ENCODE assay signal across 10 cellular contexts in genomic region chr7:27122075-27122910, GRCh38. TPM values are rescaled to one million over a fixed set of nuclear protein-coding genes. Genes with fewer than 3 reads are reported as not detected.
DNase-seq lines count a peak whose midpoint lies in the region; ATAC-seq and TF ChIP-seq lines count a peak whose summit lies in the region.
"Had no signal": no experiment of that assay in that cellular context is flagged by ENCODE, and none has a peak within 500 bp of the region (broad histone marks: within the 10 kb centered on the region; RNA-seq: fewer than 3 reads in every experiment).

No MANE protein-coding gene starts in this region.

- intact Hi-C loops in right cardiac atrium (cut with DNase I) = no loop called here
- intact Hi-C loops in left cardiac atrium (cut with DNase I) = no loop called here
- intact Hi-C loops in esophagus muscularis mucosa (cut with DNase I) = no loop called here
- intact Hi-C loops in aorta (cut with DNase I) = no loop called here

- no peak for TF ChIP-seq POLR2A in esophagus muscularis mucosa (IDR thresholded peaks at IDR 0.05; ENCODE audit: low read depth)

- no peak for ATAC-seq in right cardiac atrium
- no peak for ATAC-seq in left cardiac atrium
- ATAC-seq in aorta (ENCODE audit: low FRiP score) = no peak
- ATAC-seq in GM21717 (IDR thresholded peaks at IDR 0.05; ENCODE audit: unreplicated experiment) = no peak
- ATAC-seq: natural killer cell treated with Interleukin-12 subunit alpha and Interleukin-12 subunit beta and Interleukin-15 and Interleukin-18, amount 100 ng/mL, for 72 hours had no signal

- H3K36me3 ChIP-seq in esophagus muscularis mucosa = no peaks in the 10 kb centered on the region
- H3K36me3 ChIP-seq in muscle layer of colon (ENCODE audit: insufficient read depth, low read length) = peaks cover 10% of the 10 kb centered on the region
- no peaks in the 10 kb centered on the region for H3K36me3 ChIP-seq in aorta (ENCODE audit: control insufficient read depth in 1 of 2, insufficient read depth in 2 of 2, low read length in 1 of 2)

- H3K4me3 ChIP-seq in right cardiac atrium (ENCODE audit: low read length) (peak overlapping the region; percentile 31), esophagus muscularis mucosa (peak overlapping the region; percentile 50 to 75 (median 66)), muscle layer of colon (ENCODE audit: low read depth in 1 of 2, low read length in 2 of 2) (peak overlapping the region in 1 of 2 donors; percentile 8), aorta (ENCODE audit: low read length in 2 of 2) (peak overlapping the region; percentile 28 to 30)

- H3K9ac ChIP-seq in muscle layer of colon (ENCODE audit: low read length) = no peak overlapping the region

- H3K4me1 ChIP-seq in right cardiac atrium (ENCODE audit: control insufficient read depth, insufficient read depth, low read length) (no peaks in the 10 kb centered on the region), esophagus muscularis mucosa (peaks cover 31 to 89% (median 84%) of the 10 kb centered on the region in 4 donors), muscle layer of colon (ENCODE audit: insufficient read depth, low read length) (peaks cover 62% of the 10 kb centered on the region), aorta (ENCODE audit: control insufficient read depth in 1 of 2, insufficient read depth in 2 of 2, low read length in 2 of 2) (no peaks in the 10 kb centered on the region)

- H3K9me3 ChIP-seq in right cardiac atrium (ENCODE audit: control insufficient read depth, low read length) (no peaks in the 10 kb centered on the region), esophagus muscularis mucosa (no peaks in the 10 kb centered on the region), muscle layer of colon (ENCODE audit: low read length) (no peaks in the 10 kb centered on the region), aorta (ENCODE audit: control insufficient read depth, low read length) (no peaks in the 10 kb centered on the region)

- H3K27me3 ChIP-seq in right cardiac atrium (ENCODE audit: control insufficient read depth, insufficient read depth) = no peaks in the 10 kb centered on the region
- H3K27me3 ChIP-seq in esophagus muscularis mucosa = no peaks in the 10 kb centered on the region
- no peaks in the 10 kb centered on the region for H3K27me3 ChIP-seq in muscle layer of colon (ENCODE audit: control insufficient read depth in 1 of 2, insufficient read depth in 2 of 2, low read length in 2 of 2)
- no peaks in the 10 kb centered on the region for H3K27me3 ChIP-seq in aorta (ENCODE audit: control insufficient read depth in 1 of 2, insufficient read depth in 2 of 2, low read length in 1 of 2)

- no peak for TF ChIP-seq EP300 in esophagus muscularis mucosa (IDR thresholded peaks at IDR 0.05)

- WGBS in right cardiac atrium = 37% methylated on average over 42 of the region's 42 CpGs
- 31% methylated on average over 42 of the region's 42 CpGs for WGBS in esophagus muscularis mucosa
- WGBS in aorta, 2 donors = 15 to 50% methylated on average over 42 of the region's 42 CpGs

- no peak for TF ChIP-seq CTCF in esophagus muscularis mucosa (IDR thresholded peaks at IDR 0.05)

- H3K27ac ChIP-seq in right cardiac atrium (ENCODE audit: low read length) (peak overlapping the region; percentile 8), esophagus muscularis mucosa (replicated peaks in 1 of 4) (peak overlapping the region; percentile 96 to 100 (median 99)), muscle layer of colon (ENCODE audit: low read depth, low read length) (peak overlapping the region; percentile 53), aorta (ENCODE audit: low read depth in 1 of 2, low read length in 2 of 2) (peak overlapping the region; percentile 28 to 91)

- DNase-seq in right cardiac atrium (no peak), left cardiac atrium (no peak), esophagus muscularis mucosa (ENCODE audit: extremely low spot score) (no peak), aorta (peak in 1 of 2 donors; percentile 56)
- no peak for DNase-seq in stimulated activated CD8-positive, alpha-beta memory T cell treated with anti-CD3 and anti-CD28 coated beads, Interleukin-4, amount 100 ng/mL, for 48 hours
- DNase-seq in stimulated activated naive CD4-positive, alpha-beta T cell (lab: John Stamatoyannopoulos, UW) = no peak
- DNase-seq: NCI-H1092 treated with DMSO at 0.1 percent for 48 hours had no signal

RNA-seq across cellular contexts. Expression of gene HOXA4, which starts 8.3 kb away (rescaled TPM):
- 1 to 10 TPM in 2 of 4 donors, under 1 TPM in 2; 0.12 to 2.2 (median 1.1) TPM for total RNA-seq in right cardiac atrium
- 3.3 TPM for polyA plus RNA-seq in right cardiac atrium
- total RNA-seq in left cardiac atrium = 1 to 10 TPM in 1 of 2 donors, under 1 TPM in 1; 0.97 to 1.0 TPM
- total RNA-seq in esophagus muscularis mucosa = 10 to 100 TPM; 12.5 to 26.8 (median 18.1) TPM
- 10 to 100 TPM in 1 of 2 donors, 1 to 10 TPM in 1; 5.6 to 11.6 TPM for total RNA-seq in aorta
- polyA plus RNA-seq in aorta = 10 to 100 TPM in 1 of 2 donors, 1 to 10 TPM in 1; 2.6 to 10.1 TPM

RNA-seq across cellular contexts. Expression of gene HOXA2, which starts 19.8 kb away (rescaled TPM):
- total RNA-seq in right cardiac atrium (under 1 TPM in 3 of 4 donors, not detected in 1; 0.12 to 0.60 (median 0.37) TPM), left cardiac atrium (under 1 TPM; 0.13 to 0.38 TPM), esophagus muscularis mucosa (1 to 10 TPM; 3.3 to 5.4 (median 4.4) TPM), aorta (1 to 10 TPM; 1.6 to 4.7 TPM)
- polyA plus RNA-seq in right cardiac atrium (0.36 TPM), aorta (1 to 10 TPM; 2.3 to 3.6 TPM)
- total RNA-seq: natural killer cell treated with Interleukin-12 subunit alpha and Interleukin-12 subunit beta and Interleukin-15 and Interleukin-18, amount 100 ng/mL, for 72 hours had no signal

RNA-seq across cellular contexts. Expression of gene HOXA5, which starts 21.2 kb away (rescaled TPM):
- total RNA-seq in right cardiac atrium (under 1 TPM in 1 of 4 donors, not detected in 3; 0.17 TPM), left cardiac atrium (under 1 TPM in 1 of 2 donors, not detected in 1; 0.27 TPM), esophagus muscularis mucosa (10 to 100 TPM in 3 of 4 donors, 1 to 10 TPM in 1; 7.8 to 24.8 (median 14.7) TPM), aorta (10 to 100 TPM in 1 of 2 donors, 1 to 10 TPM in 1; 8.0 to 11.8 TPM)
- polyA plus RNA-seq in right cardiac atrium (0.43 TPM), aorta (1 to 10 TPM; 1.6 to 2.7 TPM)

RNA-seq across cellular contexts. Expression of gene HOXA6, which starts 25.3 kb away (rescaled TPM):
- total RNA-seq in right cardiac atrium (not detected), left cardiac atrium (not detected), esophagus muscularis mucosa (under 1 TPM in 2 of 4 donors, not detected in 2; 0.66 to 0.92 TPM), aorta (1 to 10 TPM; 6.3 to 7.6 TPM)
- polyA plus RNA-seq in right cardiac atrium (not detected), aorta (under 1 TPM in 1 of 2 donors, not detected in 1; 0.97 TPM)

RNA-seq across cellular contexts. Expression of gene HOXA1, which starts 26.5 kb away (rescaled TPM):
- total RNA-seq in right cardiac atrium = under 1 TPM in 2 of 4 donors, not detected in 2; 0.15 to 0.29 TPM
- 0.14 TPM for polyA plus RNA-seq in right cardiac atrium
- total RNA-seq in left cardiac atrium = under 1 TPM; 0.12 to 0.26 TPM
- total RNA-seq in esophagus muscularis mucosa = 1 to 10 TPM in 1 of 4 donors, under 1 TPM in 3; 0.17 to 1.4 (median 0.56) TPM
- 1 to 10 TPM; 1.3 to 1.6 TPM for total RNA-seq in aorta
- polyA plus RNA-seq in aorta = under 1 TPM; 0.59 to 0.88 TPM

Comparison
In these comparisons a context has a peak if more than half of its experiments do, and no peak if none do; other contexts are left out.
1. H3K27ac ChIP-seq: peak in every context shown above with its lines; median percentile 99 in esophagus muscularis mucosa; 60 in aorta; 53 in muscle layer of colon; 8 in right cardiac atrium.
2. RNA of gene HOXA5, which starts 21.2 kb away (total RNA-seq): 7.8 to 24.8 TPM in esophagus muscularis mucosa and 8.0 to 11.8 TPM in aorta; 0.17 TPM in right cardiac atrium and 0.27 TPM in left cardiac atrium; every median in the first group is over 4 times any median in the second.